2 cellular contexts compared by ENCODE assay signal in genomic region chr11:2890466-2891241, GRCh38.
A peak's percentile ranks its signal among the peaks of the same experiment; 100 is the strongest.
TF ChIP-seq lines count a peak whose summit lies in the region.

No MANE protein-coding gene starts in this region.

TF ChIP-seq in K562, 482 proteins besides CTCF, POLR2A, EP300 and RAD21 (continues in another document):
- TF ChIP-seq JUN (IDR thresholded peaks at IDR 0.05; ENCODE audit: borderline replicate concordance, low read depth, low read length): peak; percentile 70
- peak; percentile 90; the same call in 1 of the 2 replicates for TF ChIP-seq JUN (CRISPR knock-in tag; IDR thresholded peaks at IDR 0.05; ENCODE audit: borderline replicate concordance)
- TF ChIP-seq SRF (CRISPR knock-in tag; IDR thresholded peaks at IDR 0.05): peak in 1 of 2 experiments; percentile 74; a peak in 2 of 4 replicates
- no peak for TF ChIP-seq ZNF140 (CRISPR knock-in tag; IDR thresholded peaks at IDR 0.05)
- TF ChIP-seq POLR2AphosphoS5 (IDR thresholded peaks at IDR 0.05; ENCODE audit: control insufficient read depth, insufficient read depth, low read depth, low read length): peak; percentile 58
- TF ChIP-seq NCOA2 (IDR thresholded peaks at IDR 0.05; ENCODE audit: partially characterized antibody in 2 of 2): no peak
- no peak for TF ChIP-seq COPS2 (conservative IDR thresholded peaks at IDR 0.05)
- TF ChIP-seq RFX7 (CRISPR knock-in tag; IDR thresholded peaks at IDR 0.05): no peak
- no peak for TF ChIP-seq GATAD2B (IDR thresholded peaks at IDR 0.05; ENCODE audit: borderline replicate concordance)
- TF ChIP-seq CLOCK (CRISPR knock-in tag; IDR thresholded peaks at IDR 0.05; ENCODE audit: borderline replicate concordance): no peak
- no peak for TF ChIP-seq RAD51 (IDR thresholded peaks at IDR 0.05; ENCODE audit: borderline replicate concordance, low read depth)
- TF ChIP-seq SRSF9 (IDR thresholded peaks at IDR 0.05; ENCODE audit: borderline replicate concordance, low read depth, low read length): no peak
- TF ChIP-seq ZFX (CRISPR knock-in tag; IDR thresholded peaks at IDR 0.05): peak; percentile 73
- TF ChIP-seq ETV6 (IDR thresholded peaks at IDR 0.05; ENCODE audit: borderline replicate concordance in 1 of 2, low read depth in 2 of 2, low read length in 1 of 2): no peak
- peak; percentile 79; the same call in 1 of the 2 replicates for TF ChIP-seq ETV6 (CRISPR knock-in tag; IDR thresholded peaks at IDR 0.05; ENCODE audit: borderline replicate concordance)
- TF ChIP-seq ARID1B (IDR thresholded peaks at IDR 0.05): peak; percentile 73
- no peak for TF ChIP-seq ZNF639 (CRISPR knock-in tag; conservative IDR thresholded peaks at IDR 0.05 in 1 of 2, IDR thresholded peaks at IDR 0.05 in 1 of 2)

TF ChIP-seq in HepG2, 621 proteins besides CTCF, POLR2A, EP300 and RAD21:
- no peak for TF ChIP-seq ATM (IDR thresholded peaks at IDR 0.05; ENCODE audit: borderline replicate concordance)
- 0 out of 2 replicates have a peak, but pooled peaks have one; percentile 21 for TF ChIP-seq GABPB1 (CRISPR knock-in tag; IDR thresholded peaks at IDR 0.05)
- TF ChIP-seq NR1H2 (CRISPR knock-in tag; IDR thresholded peaks at IDR 0.05; ENCODE audit: borderline replicate concordance, low read depth): no peak
- TF ChIP-seq FOXP1 (IDR thresholded peaks at IDR 0.05): no peak
- TF ChIP-seq FOXP1 (CRISPR knock-in tag; IDR thresholded peaks at IDR 0.05): no peak
- peak; percentile 62; the same call in 1 of the 2 replicates for TF ChIP-seq ZNF629 (CRISPR knock-in tag; conservative IDR thresholded peaks at IDR 0.05)
- TF ChIP-seq NR2F2 (IDR thresholded peaks at IDR 0.05; ENCODE audit: borderline replicate concordance, low read depth): no peak
- no peak for TF ChIP-seq ELK4 (CRISPR knock-in tag; IDR thresholded peaks at IDR 0.05; ENCODE audit: borderline replicate concordance)
- no peak for TF ChIP-seq ZNF501 (CRISPR knock-in tag; IDR thresholded peaks at IDR 0.05)
- TF ChIP-seq MED1 (CRISPR knock-in tag; IDR thresholded peaks at IDR 0.05): no peak
- no peak for TF ChIP-seq MEIS1 (CRISPR knock-in tag; IDR thresholded peaks at IDR 0.05; ENCODE audit: borderline replicate concordance)
- TF ChIP-seq KDM1A (CRISPR knock-in tag; IDR thresholded peaks at IDR 0.05): peak; percentile 41; the same call in 1 of the 2 replicates
TF ChIP-seq in HepG2: peak in this region for 3.
